In genomic region chr2:45128580-45128997, GRCh38 we compare ENCODE assay signal across 11 cellular contexts.
DNase-seq lines count a peak whose midpoint lies in the region; ATAC-seq and TF ChIP-seq lines count a peak whose summit lies in the region.
"Had no signal": no experiment of that assay in that cellular context is flagged by ENCODE, and none has a peak within 500 bp of the region (broad histone marks: within the 10 kb centered on the region; RNA-seq: fewer than 3 reads in every experiment).

No MANE protein-coding gene starts in this region.

- H3K9ac ChIP-seq in Karpas-422 (ENCODE audit: low read length), result peak overlapping the region; percentile 36

- peak; percentile 90 for DNase-seq in AG09319 (ENCODE audit: extremely low read depth, low read depth)
- DNase-seq in Karpas-422, result peak; percentile 75
- DNase-seq in brain microvascular endothelial cell, result peak; percentile 99
- DNase-seq in kidney glomerular epithelial cell (lab: John Stamatoyannopoulos, UW), result peak; percentile 99
- no peak for DNase-seq in Caco-2
- DNase-seq in NCI-H2107 treated with DMSO at 0.1 percent for 48 hours (lab: John Stamatoyannopoulos, UW; ENCODE audit: unreplicated experiment), result no peak
- DNase-seq: DND-41, NCI-H1930 had no signal

- H3K4me3 ChIP-seq in Karpas-422 (ENCODE audit: low read length) (no peak overlapping the region), brain microvascular endothelial cell (ENCODE audit: low read depth, low read length) (no peak overlapping the region), Caco-2 (ENCODE audit: low read depth, low read length) (no peak overlapping the region)

- H3K4me2 ChIP-seq in Karpas-422 (ENCODE audit: low read depth, low read length, poor library complexity, severe bottlenecking), result peak overlapping the region; percentile 37

- H3K4me1 Mint-ChIP-seq in Caco-2 (ENCODE audit: low read depth, unreplicated experiment), result no peaks in the 10 kb centered on the region
- no peaks in the 10 kb centered on the region for H3K4me1 Mint-ChIP-seq in activated T-helper 17 cell treated with anti-CD3 and anti-CD28 coated beads, Interleukin-2, amount 50 U/mL, for 72 hours
- H3K4me1 Mint-ChIP-seq: neural crest cell had no signal

- H3K27ac Mint-ChIP-seq in Caco-2 (ENCODE audit: unreplicated experiment), result no peak overlapping the region
- H3K27ac Mint-ChIP-seq in activated T-helper 17 cell treated with anti-CD3 and anti-CD28 coated beads, Interleukin-2, amount 50 U/mL, for 72 hours, result no peak overlapping the region

- H3K9me3 Mint-ChIP-seq in Caco-2 (ENCODE audit: unreplicated experiment), result no peaks in the 10 kb centered on the region
- H3K9me3 Mint-ChIP-seq in activated T-helper 17 cell treated with anti-CD3 and anti-CD28 coated beads, Interleukin-2, amount 50 U/mL, for 72 hours, result no peaks in the 10 kb centered on the region
- H3K9me3 Mint-ChIP-seq: neural crest cell had no signal

- no peaks in the 10 kb centered on the region for H3K36me3 Mint-ChIP-seq in Caco-2 (ENCODE audit: insufficient read depth, unreplicated experiment)
- no peaks in the 10 kb centered on the region for H3K36me3 Mint-ChIP-seq in activated T-helper 17 cell treated with anti-CD3 and anti-CD28 coated beads, Interleukin-2, amount 50 U/mL, for 72 hours (ENCODE audit: low read depth)

- ATAC-seq in GM19351 (IDR thresholded peaks at IDR 0.05; ENCODE audit: unreplicated experiment), result no peak
- ATAC-seq in activated T-helper 17 cell treated with anti-CD3 and anti-CD28 coated beads, Interleukin-2, amount 50 U/mL, for 72 hours (replicated peaks), result no peak

- H3K4me3 Mint-ChIP-seq in Caco-2 (ENCODE audit: unreplicated experiment), result no peak overlapping the region
- no peak overlapping the region for H3K4me3 Mint-ChIP-seq in activated T-helper 17 cell treated with anti-CD3 and anti-CD28 coated beads, Interleukin-2, amount 50 U/mL, for 72 hours
- H3K4me3 Mint-ChIP-seq: neural crest cell had no signal

- in situ Hi-C loops in brain microvascular endothelial cell (cut with HindIII; ENCODE audit: low pct_ligation_motif_present, low sequenced_read_pairs), result no loop called here

- no peaks in the 10 kb centered on the region for H3K27me3 Mint-ChIP-seq in Caco-2 (ENCODE audit: insufficient read depth, unreplicated experiment)
- peaks cover 3% of the 10 kb centered on the region for H3K27me3 Mint-ChIP-seq in activated T-helper 17 cell treated with anti-CD3 and anti-CD28 coated beads, Interleukin-2, amount 50 U/mL, for 72 hours

- intact Hi-C loops in Caco-2 (cut with micrococcal nuclease; ENCODE audit: unreplicated experiment), result no loop called here

- peaks cover 70% of the 10 kb centered on the region for H3K4me1 ChIP-seq in Karpas-422 (ENCODE audit: low read length)
- H3K4me1 ChIP-seq in Caco-2, result no peaks in the 10 kb centered on the region

- H3K36me3 ChIP-seq in Karpas-422 (ENCODE audit: insufficient read depth, low read length), result no peaks in the 10 kb centered on the region
- no peaks in the 10 kb centered on the region for H3K36me3 ChIP-seq in brain microvascular endothelial cell (replicated peaks)
- no peaks in the 10 kb centered on the region for H3K36me3 ChIP-seq in Caco-2 (ENCODE audit: control insufficient read depth, insufficient read depth, low read length)

- H3K27ac ChIP-seq in Karpas-422 (ENCODE audit: low read length) (peak overlapping the region; percentile 58), brain microvascular endothelial cell (peak overlapping the region; percentile 34)

- POLR2A ChIA-PET in Caco-2 (lab: Charles Lee), result no interaction called here

- CTCF ChIA-PET in Caco-2 (lab: Charles Lee), result no interaction called here

- no peaks in the 10 kb centered on the region for H3K9me2 ChIP-seq in Karpas-422 (replicated peaks; ENCODE audit: insufficient read depth, low read length)

- H3K79me2 ChIP-seq in Karpas-422 (ENCODE audit: low read length), result no peaks in the 10 kb centered on the region

- H3K9me3 ChIP-seq in Karpas-422 (ENCODE audit: low read length) (no peaks in the 10 kb centered on the region), Caco-2 (no peaks in the 10 kb centered on the region; the same call in 1 of the 2 replicates)

- TF ChIP-seq CTCF in AG09319 (IDR thresholded peaks at IDR 0.05; ENCODE audit: low read depth, low read length) (peak; percentile 13; the same call in 1 of the 2 replicates), brain microvascular endothelial cell (IDR thresholded peaks at IDR 0.05; ENCODE audit: low read depth, low read length, missing control alignments) (peak; percentile 43), Caco-2 (IDR thresholded peaks at IDR 0.05; ENCODE audit: insufficient read depth in 1 of 2, low read depth in 1 of 2, low read length in 1 of 2, severe bottlenecking in 1 of 2, unreplicated experiment in 1 of 2) (no peak)

- H2AFZ ChIP-seq in Karpas-422 (ENCODE audit: low read length), result no peak overlapping the region

- no TSS peak for BruUV-seq in Caco-2 (replicated peaks; lab: Mats Ljungman, UMichigan)

- H4K20me1 ChIP-seq in Karpas-422 (ENCODE audit: insufficient read depth, low read depth, low read length), result no peaks in the 10 kb centered on the region

- H3K27me3 ChIP-seq in Karpas-422 (ENCODE audit: low read length), result no peaks in the 10 kb centered on the region
- H3K27me3 ChIP-seq in brain microvascular endothelial cell (replicated peaks), result no peaks in the 10 kb centered on the region
- no peaks in the 10 kb centered on the region; the same call in none of the 2 replicates for H3K27me3 ChIP-seq in Caco-2 (replicated peaks; ENCODE audit: control insufficient read depth, insufficient read depth, low read length)

Comparison
In these comparisons a context has a peak if more than half of its experiments do, and no peak if none do; other contexts are left out.
1. DNase-seq: peak in AG09319 (single experiment), Karpas-422 (single experiment), brain microvascular endothelial cell (single experiment) and kidney glomerular epithelial cell (single experiment); none in Caco-2 (0 of 2) and NCI-H2107 treated with DMSO at 0.1 percent for 48 hours (single experiment).
2. CTCF ChIP-seq: peak in AG09319 (single experiment) and brain microvascular endothelial cell (single experiment); none in Caco-2 (0 of 2).